In the genomic region with DNA sequence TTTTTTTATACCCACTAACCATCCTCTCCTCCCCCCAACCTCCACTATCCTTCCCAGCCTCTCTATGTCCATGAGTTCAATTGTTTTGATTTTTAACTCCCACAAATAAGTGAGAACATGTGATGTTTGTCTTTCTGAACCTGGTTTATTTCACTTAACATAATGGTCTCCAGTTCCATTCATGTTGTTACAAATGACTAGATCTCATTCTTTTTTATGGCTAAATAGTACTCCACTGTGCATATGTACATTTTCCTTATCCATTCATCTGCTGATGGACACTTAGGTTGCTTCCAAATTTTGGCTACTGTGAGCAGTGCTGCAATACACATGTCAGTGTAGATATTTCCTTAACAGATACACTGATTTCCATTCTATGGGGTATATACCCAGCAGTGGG, we compare ENCODE assay signal across 1 cellular context.
A peak's percentile ranks its signal among the peaks of the same experiment; 100 is the strongest.
TF ChIP-seq lines count a peak whose summit lies in the region.

No MANE protein-coding gene starts in this region.

TF ChIP-seq in HEK293, 187 proteins besides CTCF, POLR2A, EP300 and RAD21 (continued from another document):
- TF ChIP-seq ZNF211 (tag by site-specific recombination; IDR thresholded peaks at IDR 0.05; ENCODE audit: low read depth) (no peak), ZNF16 (tag by site-specific recombination; IDR thresholded peaks at IDR 0.05; ENCODE audit: low read depth) (no peak), SCRT1 (tag by site-specific recombination; IDR thresholded peaks at IDR 0.05; ENCODE audit: borderline replicate concordance) (no peak), SCRT2 (tag by site-specific recombination; IDR thresholded peaks at IDR 0.05) (no peak), ZNF580 (tag by site-specific recombination; IDR thresholded peaks at IDR 0.05) (peak; percentile 28; the same call in 1 of the 2 replicates), ZNF394 (tag by site-specific recombination; IDR thresholded peaks at IDR 0.05; ENCODE audit: borderline replicate concordance) (no peak), ZBTB17 (tag by site-specific recombination; IDR thresholded peaks at IDR 0.05) (no peak), ZNF311 (tag by site-specific recombination; IDR thresholded peaks at IDR 0.05; ENCODE audit: borderline replicate concordance) (no peak), ZNF169 (tag by site-specific recombination; IDR thresholded peaks at IDR 0.05) (no peak), FEZF1 (tag by site-specific recombination; IDR thresholded peaks at IDR 0.05) (no peak), ZBTB48 (tag by site-specific recombination; IDR thresholded peaks at IDR 0.05) (no peak), ZFP3 (tag by site-specific recombination; IDR thresholded peaks at IDR 0.05; ENCODE audit: low read depth) (no peak), ZNF629 (tag by site-specific recombination; IDR thresholded peaks at IDR 0.05) (no peak), OSR2 (tag by site-specific recombination; IDR thresholded peaks at IDR 0.05) (no peak)
- TF ChIP-seq, protein P1, sequence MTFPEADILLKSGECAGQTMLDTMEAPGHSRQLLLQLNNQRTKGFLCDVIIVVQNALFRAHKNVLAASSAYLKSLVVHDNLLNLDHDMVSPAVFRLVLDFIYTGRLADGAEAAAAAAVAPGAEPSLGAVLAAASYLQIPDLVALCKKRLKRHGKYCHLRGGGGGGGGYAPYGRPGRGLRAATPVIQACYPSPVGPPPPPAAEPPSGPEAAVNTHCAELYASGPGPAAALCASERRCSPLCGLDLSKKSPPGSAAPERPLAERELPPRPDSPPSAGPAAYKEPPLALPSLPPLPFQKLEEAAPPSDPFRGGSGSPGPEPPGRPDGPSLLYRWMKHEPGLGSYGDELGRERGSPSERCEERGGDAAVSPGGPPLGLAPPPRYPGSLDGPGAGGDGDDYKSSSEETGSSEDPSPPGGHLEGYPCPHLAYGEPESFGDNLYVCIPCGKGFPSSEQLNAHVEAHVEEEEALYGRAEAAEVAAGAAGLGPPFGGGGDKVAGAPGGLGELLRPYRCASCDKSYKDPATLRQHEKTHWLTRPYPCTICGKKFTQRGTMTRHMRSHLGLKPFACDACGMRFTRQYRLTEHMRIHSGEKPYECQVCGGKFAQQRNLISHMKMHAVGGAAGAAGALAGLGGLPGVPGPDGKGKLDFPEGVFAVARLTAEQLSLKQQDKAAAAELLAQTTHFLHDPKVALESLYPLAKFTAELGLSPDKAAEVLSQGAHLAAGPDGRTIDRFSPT (tag by site-specific recombination; IDR thresholded peaks at IDR 0.05): no peak
- TF ChIP-seq, protein P2, sequence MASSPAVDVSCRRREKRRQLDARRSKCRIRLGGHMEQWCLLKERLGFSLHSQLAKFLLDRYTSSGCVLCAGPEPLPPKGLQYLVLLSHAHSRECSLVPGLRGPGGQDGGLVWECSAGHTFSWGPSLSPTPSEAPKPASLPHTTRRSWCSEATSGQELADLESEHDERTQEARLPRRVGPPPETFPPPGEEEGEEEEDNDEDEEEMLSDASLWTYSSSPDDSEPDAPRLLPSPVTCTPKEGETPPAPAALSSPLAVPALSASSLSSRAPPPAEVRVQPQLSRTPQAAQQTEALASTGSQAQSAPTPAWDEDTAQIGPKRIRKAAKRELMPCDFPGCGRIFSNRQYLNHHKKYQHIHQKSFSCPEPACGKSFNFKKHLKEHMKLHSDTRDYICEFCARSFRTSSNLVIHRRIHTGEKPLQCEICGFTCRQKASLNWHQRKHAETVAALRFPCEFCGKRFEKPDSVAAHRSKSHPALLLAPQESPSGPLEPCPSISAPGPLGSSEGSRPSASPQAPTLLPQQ (tag by site-specific recombination; IDR thresholded peaks at IDR 0.05): no peak
TF ChIP-seq in HEK293: peak in this region for 4.
